In the genomic region with DNA sequence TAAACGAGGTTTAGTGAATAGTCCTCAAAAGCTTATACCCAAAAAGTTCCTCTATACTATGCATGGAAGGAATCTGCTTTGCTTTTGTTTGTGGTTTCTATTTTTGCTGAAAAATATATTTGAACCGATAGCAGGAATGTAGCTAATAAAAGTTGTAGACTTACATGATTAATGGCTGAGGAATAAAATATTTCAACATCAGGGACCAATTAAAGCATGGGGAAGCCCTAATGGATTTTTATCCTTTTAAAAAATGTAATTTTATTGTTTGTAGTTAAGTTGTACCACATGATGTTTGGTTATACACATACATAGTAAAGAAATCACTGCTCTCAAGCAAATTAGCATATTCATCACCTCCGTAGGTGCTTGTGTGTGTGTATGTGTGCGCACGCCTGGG, we compare ENCODE assay signal across 26 cellular contexts.
DNase-seq lines count a peak whose midpoint lies in the region; ATAC-seq, FAIRE-seq and TF ChIP-seq lines count a peak whose summit lies in the region.
"Had no signal": no experiment of that assay in that cellular context is flagged by ENCODE, and none has a peak within 500 bp of the region (broad histone marks: within the 10 kb centered on the region; RNA-seq: fewer than 3 reads in every experiment).

No MANE protein-coding gene starts in this region.

- H3K27ac ChIP-seq in SK-N-MC, result peak overlapping the region; percentile 84
- no peak overlapping the region for H3K27ac ChIP-seq in dorsolateral prefrontal cortex
- H3K27ac ChIP-seq: BLaER1 had no signal

- no peak for FAIRE-seq in HTR-8/SVneo (lab: Jason Lieb, UNC)
- FAIRE-seq in endometrium (lab: Jason Lieb, UNC), result peak; percentile 48
- FAIRE-seq: GM12878, GM12892, GM18507, GM19239 had no signal

- no peak overlapping the region for H3K9ac ChIP-seq in SK-N-MC (ENCODE audit: insufficient read length)
- H3K9ac ChIP-seq: BLaER1 had no signal

- ATAC-seq in GM18868 (IDR thresholded peaks at IDR 0.05; ENCODE audit: unreplicated experiment), result no peak
- ATAC-seq: GM12878 had no signal

- H3K9me3 ChIP-seq in SK-N-MC (ENCODE audit: low read depth, low read length), result no peaks in the 10 kb centered on the region; the same call in 1 of the 2 replicates
- H3K9me3 ChIP-seq: BE2C, BLaER1 had no signal

- H3K27me3 ChIP-seq in dorsolateral prefrontal cortex, result no peaks in the 10 kb centered on the region
- H3K27me3 ChIP-seq: BE2C, BLaER1 had no signal

- TF ChIP-seq CTCF in dorsolateral prefrontal cortex (IDR thresholded peaks at IDR 0.05 in 54 of 56, conservative IDR thresholded peaks at IDR 0.05 in 2 of 56; ENCODE audit: low read depth in 1 of 56, partially characterized antibody in 56 of 56), result no peak

- H3K4me3 ChIP-seq in SK-N-MC (peak overlapping the region; percentile 50), dorsolateral prefrontal cortex (no peak overlapping the region)
- H3K4me3 ChIP-seq: BLaER1, GM12878 had no signal

- DNase-seq in HTR-8/SVneo (ENCODE audit: insufficient read length, low spot score), result peak; percentile 8
- peak; percentile 88 for DNase-seq in SK-N-MC (ENCODE audit: low read depth, low spot score)
- DNase-seq in NCI-H2227 treated with DMSO at 0.1 percent for 48 hours (lab: John Stamatoyannopoulos, UW), result no peak
- DNase-seq in dorsolateral prefrontal cortex, result no peak
- DNase-seq: 8988T; ACHN; BE2C; C1 segment of cervical spinal cord; CD4-positive, alpha-beta memory T cell; CD4-positive, CD25-positive, alpha-beta regulatory T cell; CD8-positive, alpha-beta memory T cell; COR-L47; DMS 273 treated with DMSO at 0.1 percent for 48 hours; DMS153; DMS53; DMS79; DND-41; EL; GDM1 had no signal

- H3K36me3 ChIP-seq in SK-N-MC (ENCODE audit: insufficient read depth, low read length), result no peaks in the 10 kb centered on the region
- H3K36me3 ChIP-seq: BE2C, BLaER1 had no signal

- intact Hi-C loops in dorsolateral prefrontal cortex (cut with DNase I), result no loop called here

Comparison
In these comparisons a context has a peak if more than half of its experiments do, and no peak if none do; other contexts are left out.
1. DNase-seq: peak in HTR-8/SVneo (single experiment) and SK-N-MC (single experiment); none in NCI-H2227 treated with DMSO at 0.1 percent for 48 hours (single experiment) and dorsolateral prefrontal cortex (0 of 10).